In genomic region chr2:11941201-11942041, GRCh38 we compare ENCODE assay signal across 1 cellular context.
TF ChIP-seq lines count a peak whose summit lies in the region.

No MANE protein-coding gene starts in this region.

TF ChIP-seq in K562, 482 proteins besides CTCF, POLR2A, EP300 and RAD21 (continued from another document and continues in another):
- TF ChIP-seq ARID3B (CRISPR knock-in tag; IDR thresholded peaks at IDR 0.05; ENCODE audit: borderline replicate concordance) (no peak), ZFX (CRISPR knock-in tag; IDR thresholded peaks at IDR 0.05) (peak; percentile 18; the same call in 1 of the 2 replicates), CHD2 (IDR thresholded peaks at IDR 0.05; ENCODE audit: low read depth, low read length) (no peak), ZBTB40 (IDR thresholded peaks at IDR 0.05) (no peak), ZBTB40 (CRISPR knock-in tag; IDR thresholded peaks at IDR 0.05) (no peak), SPI1 (IDR thresholded peaks at IDR 0.05; ENCODE audit: borderline replicate concordance, low read depth, low read length) (no peak), OTX1 (CRISPR knock-in tag; IDR thresholded peaks at IDR 0.05) (no peak), EGR1 (conservative IDR thresholded peaks at IDR 0.05) (peak; percentile 76), ZNF274 (IDR thresholded peaks at IDR 0.05; ENCODE audit: borderline replicate concordance, low read depth, low read length) (peak; percentile 5; the same call in 1 of the 2 replicates), MAZ (CRISPR knock-in tag; conservative IDR thresholded peaks at IDR 0.05 in 1 of 2, IDR thresholded peaks at IDR 0.05 in 1 of 2) (peak in 1 of 2 experiments; percentile 59; a peak in 2 of 4 replicates), XRCC4 (IDR thresholded peaks at IDR 0.05; ENCODE audit: extremely low read depth, insufficient read depth, insufficient read length) (no peak), FOS (IDR thresholded peaks at IDR 0.05; ENCODE audit: extremely low read depth, insufficient read length) (no peak), RBM39 (optimal IDR thresholded peaks at IDR 0.05; ENCODE audit: low read depth, low read length) (no peak), NR4A1 (CRISPR knock-in tag; IDR thresholded peaks at IDR 0.05) (peak; percentile 81; the same call in 1 of the 2 replicates), NR4A1 (tag; IDR thresholded peaks at IDR 0.05) (peak; percentile 46; the same call in 1 of the 2 replicates), TARDBP (IDR thresholded peaks at IDR 0.05) (peak; percentile 73; the same call in 1 of the 2 replicates), BRF2 (IDR thresholded peaks at IDR 0.05; ENCODE audit: borderline replicate concordance, insufficient read depth, insufficient read length) (no peak), DEAF1 (CRISPR knock-in tag; IDR thresholded peaks at IDR 0.05) (peak; percentile 45; the same call in 1 of the 2 replicates), IRF2 (CRISPR knock-in tag; IDR thresholded peaks at IDR 0.05) (no peak), ZFP36 (IDR thresholded peaks at IDR 0.05; ENCODE audit: low read depth, low read length, partially characterized antibody) (no peak), LARP7 (IDR thresholded peaks at IDR 0.05) (no peak), ASH1L (IDR thresholded peaks at IDR 0.05; ENCODE audit: borderline replicate concordance, low read depth, partially characterized antibody) (no peak), NUFIP1 (IDR thresholded peaks at IDR 0.05; ENCODE audit: partially characterized antibody) (no peak), THAP7 (CRISPR knock-in tag; IDR thresholded peaks at IDR 0.05) (no peak), ZNF184 (CRISPR knock-in tag; IDR thresholded peaks at IDR 0.05) (no peak), DDX20 (tag; IDR thresholded peaks at IDR 0.05; ENCODE audit: low read depth) (no peak), GATAD2B (IDR thresholded peaks at IDR 0.05; ENCODE audit: borderline replicate concordance) (no peak), L3MBTL2 (IDR thresholded peaks at IDR 0.05) (peak; percentile 75), TRIM25 (IDR thresholded peaks at IDR 0.05; ENCODE audit: borderline replicate concordance) (no peak), SLC30A9 (CRISPR knock-in tag; IDR thresholded peaks at IDR 0.05) (no peak), MIER1 (IDR thresholded peaks at IDR 0.05; ENCODE audit: low read depth) (no peak), POU5F1 (IDR thresholded peaks at IDR 0.05; ENCODE audit: borderline replicate concordance, low read depth, low read length, partially characterized antibody) (no peak), ZNF253 (CRISPR knock-in tag; conservative IDR thresholded peaks at IDR 0.05) (no peak), SRSF7 (optimal IDR thresholded peaks at IDR 0.05; ENCODE audit: low read depth, low read length) (no peak), SRSF1 (IDR thresholded peaks at IDR 0.05; ENCODE audit: low read depth, low read length) (no peak), SRSF3 (IDR thresholded peaks at IDR 0.05; ENCODE audit: insufficient read depth, low read length) (no peak), ZNF778 (CRISPR knock-in tag; IDR thresholded peaks at IDR 0.05) (no peak), RBFOX2 (IDR thresholded peaks at IDR 0.05; ENCODE audit: low read depth, low read length) (no peak), ATF2 (CRISPR knock-in tag; IDR thresholded peaks at IDR 0.05) (no peak), CREM (IDR thresholded peaks at IDR 0.05; ENCODE audit: low read depth) (peak; percentile 89), TSHZ1 (CRISPR knock-in tag; IDR thresholded peaks at IDR 0.05) (0 out of 2 replicates have a peak, but pooled peaks have one; percentile 36), HDAC6 (IDR thresholded peaks at IDR 0.05; ENCODE audit: low read depth, low read length) (no peak), ZNF584 (CRISPR knock-in tag; IDR thresholded peaks at IDR 0.05; ENCODE audit: low read depth) (peak; percentile 50; the same call in 1 of the 2 replicates)
